1 cellular context compared by ENCODE assay signal in genomic region chr1:208224192-208224713, GRCh38.
A peak's percentile ranks its signal among the peaks of the same experiment; 100 is the strongest.
TF ChIP-seq lines count a peak whose summit lies in the region.

No MANE protein-coding gene starts in this region.

TF ChIP-seq in neural cell, 6 proteins besides CTCF, POLR2A, EP300 and RAD21 (continued from another document):
- peak; percentile 99 for TF ChIP-seq REST (IDR thresholded peaks at IDR 0.05; ENCODE audit: borderline replicate concordance)
TF ChIP-seq in neural cell: peak in this region for 3.
